12 cellular contexts compared by ENCODE assay signal in genomic region chr2:38301969-38302702, GRCh38.
DNase-seq lines count a peak whose midpoint lies in the region; ATAC-seq, FAIRE-seq and TF ChIP-seq lines count a peak whose summit lies in the region.
"Had no signal": no experiment of that assay in that cellular context is flagged by ENCODE, and none has a peak within 500 bp of the region (broad histone marks: within the 10 kb centered on the region; RNA-seq: fewer than 3 reads in every experiment).

No MANE protein-coding gene starts in this region.

- H3K4me1 ChIP-seq in OCI-LY7 (ENCODE audit: insufficient read depth, low read length, poor library complexity, severe bottlenecking) (peaks cover 24% of the 10 kb centered on the region), gastroesophageal sphincter (peaks cover 2 to 44% (median 6%) of the 10 kb centered on the region in 3 donors), A673 (ENCODE audit: insufficient read depth, low read length, poor library complexity, severe bottlenecking) (no peaks in the 10 kb centered on the region)

- TF ChIP-seq POLR2A in gastroesophageal sphincter (IDR thresholded peaks at IDR 0.05), result no peak

- no peaks in the 10 kb centered on the region for H3K9me3 Mint-ChIP-seq in natural killer cell treated with Interleukin-12 subunit alpha and Interleukin-12 subunit beta and Interleukin-15 and Interleukin-18, amount 100 ng/mL, for 72 hours
- no peaks in the 10 kb centered on the region for H3K9me3 Mint-ChIP-seq in natural killer cell
- H3K9me3 Mint-ChIP-seq: stimulated activated naive CD8-positive, alpha-beta T cell treated with anti-CD3 and anti-CD28 coated beads, Interleukin-15, Interleukin-2, amounts not matched to agents 100 ng/mL and 50 ng/mL, for 24 hours had no signal

- peaks cover 97% of the 10 kb centered on the region for H3K36me3 ChIP-seq in OCI-LY7 (ENCODE audit: insufficient read depth, low read length)
- peaks cover 8 to 88% of the 10 kb centered on the region in 2 donors for H3K36me3 ChIP-seq in gastroesophageal sphincter
- H3K36me3 ChIP-seq in A673 (ENCODE audit: insufficient read depth, low read length, poor library complexity, severe bottlenecking), result peaks cover 43% of the 10 kb centered on the region

- BruUV-seq in OCI-LY7 (replicated peaks; lab: Mats Ljungman, UMichigan) (no TSS peak), A673 (replicated peaks; lab: Mats Ljungman, UMichigan) (no TSS peak)

- H4K20me1 ChIP-seq in OCI-LY7 (ENCODE audit: insufficient read depth, low read length), result 0 out of 2 replicates have a peak, but pooled peaks cover 4% of the 10 kb centered on the region

- H3K4me3 ChIP-seq in OCI-LY7 (ENCODE audit: low read depth, low read length, poor library complexity, severe bottlenecking), result no peak overlapping the region
- no peak overlapping the region for H3K4me3 ChIP-seq in gastroesophageal sphincter
- no peak overlapping the region for H3K4me3 ChIP-seq in A673 (ENCODE audit: low read depth, low read length, poor library complexity, severe bottlenecking)

- WGBS in gastroesophageal sphincter (ENCODE audit: low coverage in 1 of 2), 2 donors, result 100% methylated on average over 1 of the region's 3 CpGs; no CpG with 5 or more reads in 1 of the 2 donors

- no peaks in the 10 kb centered on the region for H3K27me3 Mint-ChIP-seq in natural killer cell treated with Interleukin-12 subunit alpha and Interleukin-12 subunit beta and Interleukin-15 and Interleukin-18, amount 100 ng/mL, for 72 hours
- H3K27me3 Mint-ChIP-seq in natural killer cell (ENCODE audit: low read depth in 2 of 2), result no peaks in the 10 kb centered on the region
- H3K27me3 Mint-ChIP-seq: stimulated activated naive CD8-positive, alpha-beta T cell treated with anti-CD3 and anti-CD28 coated beads, Interleukin-15, Interleukin-2, amounts not matched to agents 100 ng/mL and 50 ng/mL, for 24 hours had no signal

- H3K79me2 ChIP-seq in OCI-LY7 (ENCODE audit: insufficient read depth, low read depth, low read length), result peaks cover 49% of the 10 kb centered on the region; the same call in 1 of the 2 replicates

- CTCF ChIA-PET in OCI-LY7 (lab: Charles Lee; ENCODE audit: unreplicated experiment), result no interaction called here
- CTCF ChIA-PET in A673 (lab: Charles Lee), result no interaction called here

- H2AFZ ChIP-seq in OCI-LY7 (ENCODE audit: low read length), result no peak overlapping the region

- peak overlapping the region; percentile 53 for H3K4me2 ChIP-seq in OCI-LY7 (ENCODE audit: low read length)

- no peak overlapping the region for H3K27ac Mint-ChIP-seq in natural killer cell treated with Interleukin-12 subunit alpha and Interleukin-12 subunit beta and Interleukin-15 and Interleukin-18, amount 100 ng/mL, for 72 hours
- H3K27ac Mint-ChIP-seq in natural killer cell, result no peak overlapping the region

- no peaks in the 10 kb centered on the region for H3K9me2 ChIP-seq in OCI-LY7 (ENCODE audit: insufficient read depth, low read length)

- DNase-seq in natural killer cell treated with Interleukin-12 subunit alpha and Interleukin-12 subunit beta and Interleukin-15 and Interleukin-18, amount 100 ng/mL, for 72 hours (ENCODE audit: low spot score), result no peak
- DNase-seq in natural killer cell (no peak), OCI-LY7 (ENCODE audit: low spot score) (no peak), NCI-H1436 (lab: John Stamatoyannopoulos, UW) (no peak), RCC 7860 (ENCODE audit: low spot score) (no peak), posterior vena cava (ENCODE audit: low spot score) (no peak), A673 (ENCODE audit: low spot score) (no peak)
- DNase-seq: cortex of kidney, DMS79 treated with DMSO at 0.1 percent for 48 hours, NCI-H1048 had no signal

- H3K4me3 Mint-ChIP-seq in natural killer cell treated with Interleukin-12 subunit alpha and Interleukin-12 subunit beta and Interleukin-15 and Interleukin-18, amount 100 ng/mL, for 72 hours, result no peak overlapping the region
- H3K4me3 Mint-ChIP-seq in natural killer cell, result no peak overlapping the region
- H3K4me3 Mint-ChIP-seq: stimulated activated naive CD8-positive, alpha-beta T cell treated with anti-CD3 and anti-CD28 coated beads, Interleukin-15, Interleukin-2, amounts not matched to agents 100 ng/mL and 50 ng/mL, for 24 hours had no signal

- no peak for TF ChIP-seq EP300 in gastroesophageal sphincter (IDR thresholded peaks at IDR 0.05)

- H3K27me3 ChIP-seq in gastroesophageal sphincter (no peaks in the 10 kb centered on the region), A673 (replicated peaks; ENCODE audit: insufficient read depth, low read depth, low read length, poor library complexity) (no peaks in the 10 kb centered on the region)

- ATAC-seq in natural killer cell treated with Interleukin-12 subunit alpha and Interleukin-12 subunit beta and Interleukin-15 and Interleukin-18, amount 100 ng/mL, for 72 hours, result peak; percentile 52 to 59
- ATAC-seq in natural killer cell (no peak), gastroesophageal sphincter (no peak)

- H3K36me3 Mint-ChIP-seq in natural killer cell treated with Interleukin-12 subunit alpha and Interleukin-12 subunit beta and Interleukin-15 and Interleukin-18, amount 100 ng/mL, for 72 hours, result peaks cover 26% of the 10 kb centered on the region
- peaks cover 16% of the 10 kb centered on the region for H3K36me3 Mint-ChIP-seq in natural killer cell

- FAIRE-seq in RCC 7860 (lab: Jason Lieb, UNC), result no peak

- H3K27ac ChIP-seq in OCI-LY7 (ENCODE audit: low read depth, low read length, poor library complexity, severe bottlenecking) (peak overlapping the region; percentile 60), gastroesophageal sphincter (peak overlapping the region in 3 of 4 donors; percentile 4 to 26 (median 12)), A673 (ENCODE audit: low read depth, low read length, poor library complexity, severe bottlenecking) (no peak overlapping the region)

- H3K4me1 Mint-ChIP-seq in natural killer cell treated with Interleukin-12 subunit alpha and Interleukin-12 subunit beta and Interleukin-15 and Interleukin-18, amount 100 ng/mL, for 72 hours (ENCODE audit: low read depth in 2 of 2), result peaks cover 8 to 10% of the 10 kb centered on the region in 2 donors
- peaks cover 20 to 21% of the 10 kb centered on the region in 2 donors for H3K4me1 Mint-ChIP-seq in natural killer cell

- intact Hi-C loops in natural killer cell (cut with micrococcal nuclease) (no loop called here), OCI-LY7 (cut with micrococcal nuclease; ENCODE audit: unreplicated experiment) (no loop called here), posterior vena cava (cut with DNase I) (no loop called here), A673 (cut with micrococcal nuclease; ENCODE audit: unreplicated experiment) (no loop called here)

- H3K9me3 ChIP-seq in OCI-LY7 (ENCODE audit: low read length) (no peaks in the 10 kb centered on the region), gastroesophageal sphincter (no peaks in the 10 kb centered on the region), A673 (ENCODE audit: low read depth, low read length, poor library complexity, severe bottlenecking) (no peaks in the 10 kb centered on the region)

- POLR2A ChIA-PET in OCI-LY7 (lab: Charles Lee), result no interaction called here
- POLR2A ChIA-PET in A673 (lab: Charles Lee; ENCODE audit: low non-redundant PET), result no interaction called here

- TF ChIP-seq CTCF in natural killer cell (IDR thresholded peaks at IDR 0.05) (no peak), OCI-LY7 (conservative IDR thresholded peaks at IDR 0.05; ENCODE audit: low read length) (no peak), gastroesophageal sphincter (IDR thresholded peaks at IDR 0.05) (no peak), A673 (conservative IDR thresholded peaks at IDR 0.05; ENCODE audit: low read depth, low read length) (no peak)

Comparison
In these comparisons a context has a peak if more than half of its experiments do, and no peak if none do; other contexts are left out.
1. ATAC-seq: peak in natural killer cell treated with Interleukin-12 subunit alpha and Interleukin-12 subunit beta and Interleukin-15 and Interleukin-18, amount 100 ng/mL, for 72 hours (2 of 2); none in natural killer cell (0 of 3) and gastroesophageal sphincter (single experiment).